2 cellular contexts compared by ENCODE assay signal in the genomic region with DNA sequence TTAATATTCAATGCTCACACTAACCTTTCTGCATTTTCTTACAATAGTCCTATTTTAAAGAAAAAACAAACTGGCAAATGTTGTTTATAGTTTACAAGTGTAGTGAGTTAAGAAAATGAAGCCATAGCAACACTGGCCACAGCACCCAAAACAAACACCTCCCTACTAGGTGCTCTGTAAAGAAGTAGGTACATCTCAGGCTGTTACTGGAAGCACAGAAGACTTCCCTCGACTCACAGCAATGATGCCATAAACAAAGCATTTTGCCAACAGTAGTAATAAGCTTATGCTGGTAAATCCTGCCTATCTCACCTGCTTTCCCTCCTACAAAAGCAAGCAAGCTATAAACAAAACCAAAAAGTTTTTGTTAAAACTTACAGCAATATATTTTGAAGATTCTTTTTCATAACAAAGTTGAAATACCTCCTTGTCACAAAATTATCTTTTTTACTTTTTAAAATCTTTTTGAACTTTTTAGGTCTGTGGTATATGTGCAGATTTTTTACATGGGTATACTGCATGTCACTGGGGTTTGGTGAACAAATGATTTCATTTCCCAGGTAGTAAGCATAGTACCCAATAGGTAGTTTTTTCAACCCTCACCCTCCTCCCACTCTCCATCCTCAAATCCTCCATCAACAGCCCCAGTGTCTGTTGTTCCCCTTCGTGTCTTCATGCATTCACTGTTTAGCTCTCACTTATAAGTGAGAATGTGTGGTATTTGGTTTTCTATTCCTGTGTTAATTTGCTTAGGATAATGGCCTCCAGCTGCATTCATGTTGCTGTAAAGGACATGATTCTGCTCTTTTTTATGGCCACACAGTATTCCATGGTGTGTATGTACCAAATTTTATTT.
TF ChIP-seq lines count a peak whose summit lies in the region.

No MANE protein-coding gene starts in this region.

TF ChIP-seq in IMR-90, 13 proteins besides CTCF, POLR2A, EP300 and RAD21:
- no peak for TF ChIP-seq CEBPB (IDR thresholded peaks at IDR 0.05; ENCODE audit: low read depth, low read length)
- no peak for TF ChIP-seq MXI1 (IDR thresholded peaks at IDR 0.05; ENCODE audit: borderline replicate concordance, low read depth, low read length)
- no peak for TF ChIP-seq MAFK (IDR thresholded peaks at IDR 0.05; ENCODE audit: low read depth, low read length)
- TF ChIP-seq FOS (IDR thresholded peaks at IDR 0.05; ENCODE audit: low read depth, low read length): no peak
- no peak for TF ChIP-seq SMC3 (IDR thresholded peaks at IDR 0.05; ENCODE audit: low read depth, low read length)
- TF ChIP-seq MAZ (IDR thresholded peaks at IDR 0.05; ENCODE audit: borderline replicate concordance, low read depth, low read length): no peak
- no peak for TF ChIP-seq NFE2L2 (IDR thresholded peaks at IDR 0.05; ENCODE audit: low read depth, low read length)
- TF ChIP-seq CHD1 (IDR thresholded peaks at IDR 0.05; ENCODE audit: low read depth, low read length): no peak
- no peak for TF ChIP-seq USF2 (IDR thresholded peaks at IDR 0.05; ENCODE audit: low read depth, low read length)
- TF ChIP-seq BHLHE40 (IDR thresholded peaks at IDR 0.05; ENCODE audit: low read depth, low read length): no peak
- no peak for TF ChIP-seq RCOR1 (IDR thresholded peaks at IDR 0.05; ENCODE audit: insufficient replicate concordance, low read length)
- TF ChIP-seq ELK1 (IDR thresholded peaks at IDR 0.05; ENCODE audit: borderline replicate concordance, low read depth, low read length): no peak
- TF ChIP-seq RFX5 (IDR thresholded peaks at IDR 0.05; ENCODE audit: low read depth, low read length): no peak

TF ChIP-seq in K562, 482 proteins besides CTCF, POLR2A, EP300 and RAD21:
- TF ChIP-seq NFIX (CRISPR knock-in tag; IDR thresholded peaks at IDR 0.05; ENCODE audit: low read depth) (no peak), CEBPG (CRISPR knock-in tag; IDR thresholded peaks at IDR 0.05) (no peak), CEBPG (tag; conservative IDR thresholded peaks at IDR 0.05 in 1 of 2, IDR thresholded peaks at IDR 0.05 in 1 of 2) (no peak), JUNB (CRISPR knock-in tag; conservative IDR thresholded peaks at IDR 0.05) (no peak), TFAM (CRISPR knock-in tag; conservative IDR thresholded peaks at IDR 0.05) (no peak), HDAC1 (IDR thresholded peaks at IDR 0.05) (no peak), ZNF354B (CRISPR knock-in tag; IDR thresholded peaks at IDR 0.05) (no peak), MCM3 (IDR thresholded peaks at IDR 0.05) (no peak)
- TF ChIP-seq, protein P1, sequence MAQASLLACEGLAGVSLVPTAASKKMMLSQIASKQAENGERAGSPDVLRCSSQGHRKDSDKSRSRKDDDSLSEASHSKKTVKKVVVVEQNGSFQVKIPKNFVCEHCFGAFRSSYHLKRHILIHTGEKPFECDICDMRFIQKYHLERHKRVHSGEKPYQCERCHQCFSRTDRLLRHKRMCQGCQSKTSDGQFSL (CRISPR knock-in tag; IDR thresholded peaks at IDR 0.05): no peak
- TF ChIP-seq, protein P1 (tag; IDR thresholded peaks at IDR 0.05): no peak
- TF ChIP-seq, protein P2, sequence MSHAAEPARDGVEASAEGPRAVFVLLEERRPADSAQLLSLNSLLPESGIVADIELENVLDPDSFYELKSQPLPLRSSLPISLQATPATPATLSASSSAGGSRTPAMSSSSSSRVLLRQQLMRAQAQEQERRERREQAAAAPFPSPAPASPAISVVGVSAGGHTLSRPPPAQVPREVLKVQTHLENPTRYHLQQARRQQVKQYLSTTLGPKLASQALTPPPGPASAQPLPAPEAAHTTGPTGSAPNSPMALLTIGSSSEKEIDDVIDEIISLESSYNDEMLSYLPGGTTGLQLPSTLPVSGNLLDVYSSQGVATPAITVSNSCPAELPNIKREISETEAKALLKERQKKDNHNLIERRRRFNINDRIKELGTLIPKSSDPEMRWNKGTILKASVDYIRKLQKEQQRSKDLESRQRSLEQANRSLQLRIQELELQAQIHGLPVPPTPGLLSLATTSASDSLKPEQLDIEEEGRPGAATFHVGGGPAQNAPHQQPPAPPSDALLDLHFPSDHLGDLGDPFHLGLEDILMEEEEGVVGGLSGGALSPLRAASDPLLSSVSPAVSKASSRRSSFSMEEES (CRISPR knock-in tag; IDR thresholded peaks at IDR 0.05): no peak
- TF ChIP-seq, protein P3, sequence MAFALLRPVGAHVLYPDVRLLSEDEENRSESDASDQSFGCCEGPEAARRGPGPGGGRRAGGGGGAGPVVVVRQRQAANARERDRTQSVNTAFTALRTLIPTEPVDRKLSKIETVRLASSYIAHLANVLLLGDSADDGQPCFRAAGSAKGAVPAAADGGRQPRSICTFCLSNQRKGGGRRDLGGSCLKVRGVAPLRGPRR (CRISPR knock-in tag; IDR thresholded peaks at IDR 0.05): no peak
